Comparison of ENCODE assay signal across 1 cellular context in the genomic region with DNA sequence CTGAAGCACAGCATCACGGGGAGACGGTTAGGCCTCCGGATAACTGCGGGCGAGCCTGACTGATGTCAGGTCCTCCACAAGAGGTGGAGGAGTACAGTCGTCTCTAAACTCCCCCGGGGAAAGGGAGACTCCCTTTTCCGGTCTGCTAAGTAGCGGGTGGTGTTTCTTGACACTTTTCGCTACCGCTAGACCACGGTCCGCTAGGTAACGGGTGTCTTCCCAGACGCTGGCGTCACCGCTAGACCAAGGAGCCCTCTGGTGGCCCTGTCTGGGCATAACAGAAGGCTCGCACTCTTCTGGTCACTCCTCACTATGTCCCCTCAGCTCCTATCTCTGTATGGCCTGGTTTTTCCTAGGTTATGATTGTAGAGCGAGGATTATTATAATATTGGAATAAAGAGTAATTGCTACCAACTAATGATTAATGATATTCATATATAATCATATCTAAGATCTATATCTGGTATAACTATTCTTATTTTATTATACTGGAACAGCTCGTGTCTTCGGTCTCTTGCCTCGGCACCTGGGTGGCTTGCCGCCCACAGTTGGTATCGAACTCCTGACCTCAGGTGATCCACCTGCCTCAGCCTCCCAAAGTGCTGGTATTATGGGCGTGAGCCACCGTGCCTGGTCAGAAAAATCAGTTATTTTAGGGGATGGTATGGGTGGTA.
TF ChIP-seq lines count a peak whose summit lies in the region.

No MANE protein-coding gene starts in this region.

TF ChIP-seq in HCT116, 20 proteins besides CTCF, POLR2A, EP300 and RAD21:
- 0 out of 2 replicates have a peak, but pooled peaks have one; percentile 50 for TF ChIP-seq SIN3A (IDR thresholded peaks at IDR 0.05; ENCODE audit: low read depth)
TF ChIP-seq in HCT116: peak in this region for 1; not testable (repeated sequence) for 19.
